ENCODE assay signal across 9 cellular contexts in the genomic region with DNA sequence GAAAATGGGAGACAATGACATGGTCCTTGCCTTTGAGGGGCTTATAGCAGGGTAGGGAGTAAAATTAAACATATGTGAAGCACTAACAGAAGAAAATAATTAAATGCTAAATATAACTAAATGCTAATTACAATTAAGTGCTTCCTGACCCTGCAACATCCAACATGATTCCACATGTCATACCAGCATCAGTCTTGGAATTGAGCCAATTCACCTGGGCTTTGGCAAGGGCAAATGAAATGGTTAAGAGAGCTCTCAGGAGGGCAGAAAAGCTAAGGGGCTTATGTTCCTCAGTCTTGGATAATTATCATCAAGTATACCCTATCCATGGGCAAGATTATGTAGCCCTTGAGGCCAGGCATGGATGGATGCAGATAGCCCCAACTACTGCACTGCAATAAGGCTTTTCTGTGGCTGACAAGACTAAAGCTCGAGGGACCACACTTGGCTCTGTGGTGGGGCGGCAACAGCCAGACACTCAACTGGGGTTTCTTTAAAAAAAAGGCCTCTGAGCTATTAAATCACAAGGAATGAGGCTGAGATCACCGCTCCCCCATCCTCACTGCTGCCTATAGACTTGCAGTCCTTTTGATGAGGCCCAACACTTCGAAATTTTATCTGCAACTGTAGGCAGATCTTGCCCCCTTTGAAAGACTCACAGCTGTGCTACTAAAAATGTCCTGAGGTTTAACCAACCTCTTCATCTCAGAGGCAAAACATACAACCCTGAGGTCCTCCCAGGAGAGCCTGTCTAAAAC. TPM values are rescaled to one million over a fixed set of nuclear protein-coding genes. Genes with fewer than 3 reads are reported as not detected.
DNase-seq lines count a peak whose midpoint lies in the region; TF ChIP-seq lines count a peak whose summit lies in the region.
"Had no signal": no experiment of that assay in that cellular context is flagged by ENCODE, and none has a peak within 500 bp of the region (broad histone marks: within the 10 kb centered on the region; RNA-seq: fewer than 3 reads in every experiment).

No MANE protein-coding gene starts in this region.

- peak overlapping the region; percentile 65 for H3K27ac Mint-ChIP-seq in glutamatergic neuron (ENCODE audit: unreplicated experiment)

- H3K4me1 Mint-ChIP-seq in glutamatergic neuron (ENCODE audit: low read depth, unreplicated experiment): peaks cover 24% of the 10 kb centered on the region

- H3K27me3 Mint-ChIP-seq in glutamatergic neuron (ENCODE audit: unreplicated experiment): peaks cover 2% of the 10 kb centered on the region

- H3K9me3 Mint-ChIP-seq in glutamatergic neuron (ENCODE audit: unreplicated experiment): peaks cover 3% of the 10 kb centered on the region

- in situ Hi-C loops in KBM-7 (cut with MboI; ENCODE audit: low pct_unique_long_range_greater_than_20kb, low sequenced_read_pairs): no loop called here

- H3K4me3 ChIP-seq in HUES64 (ENCODE audit: low read length): no peak overlapping the region
- peak overlapping the region in 3 of 8 donors; percentile 64 to 88 (median 64) for H3K4me3 ChIP-seq in spleen

- no peak for DNase-seq in glutamatergic neuron
- no peak for DNase-seq in spleen
- no peak for DNase-seq in KBM-7
- no peak for DNase-seq in CD1c-positive myeloid dendritic cell (ENCODE audit: extremely low spot score)
- no peak for DNase-seq in SKM-1 (lab: John Stamatoyannopoulos, UW; ENCODE audit: unreplicated experiment)
- DNase-seq in ecto neural progenitor cell (ENCODE audit: low spot score): no peak
- DNase-seq: MV-4-11 had no signal

- H3K9me3 ChIP-seq in HUES64 (ENCODE audit: insufficient read depth, low read depth, low read length) (no peaks in the 10 kb centered on the region), spleen (no peaks in the 10 kb centered on the region)

- H3K9ac ChIP-seq in HUES64 (ENCODE audit: low read depth, low read length): no peak overlapping the region

- TF ChIP-seq CTCF in glutamatergic neuron (IDR thresholded peaks at IDR 0.05; ENCODE audit: partially characterized antibody, unreplicated experiment) (no peak), spleen (IDR thresholded peaks at IDR 0.05 in 8 of 11, conservative IDR thresholded peaks at IDR 0.05 in 3 of 11) (no peak)

- peaks cover 34% of the 10 kb centered on the region for H3K36me3 ChIP-seq in HUES64 (ENCODE audit: insufficient read depth, low read length)
- peaks cover 0 to 47% (median 27%) of the 10 kb centered on the region in 6 donors for H3K36me3 ChIP-seq in spleen

- intact Hi-C loops in spleen (cut with DNase I; ENCODE audit: low total_unique reads): no loop called here

- 0 out of 2 replicates have a peak, but pooled peaks have one; percentile 14 for TF ChIP-seq POLR2A in Raji (IDR thresholded peaks at IDR 0.05; ENCODE audit: insufficient read depth, low read depth, low read length)
- no peak for TF ChIP-seq POLR2A in spleen (IDR thresholded peaks at IDR 0.05)

- 0 out of 2 replicates have a peak overlapping the region, but pooled peaks have one; percentile 10 for H3K27ac ChIP-seq in HUES64 (ENCODE audit: low read depth, low read length)
- peak overlapping the region; percentile 49 to 98 (median 94) for H3K27ac ChIP-seq in spleen

- no peaks in the 10 kb centered on the region for H3K36me3 Mint-ChIP-seq in glutamatergic neuron (ENCODE audit: unreplicated experiment)

- no peaks in the 10 kb centered on the region for H3K27me3 ChIP-seq in HUES64 (ENCODE audit: insufficient read depth, low read length)
- H3K27me3 ChIP-seq in spleen (replicated peaks in 1 of 7): no peaks in the 10 kb centered on the region

- 91% methylated on average over 4 of the region's 4 CpGs for WGBS in HUES64
- WGBS in spleen, 5 donors: 39 to 71% (median 64%) methylated on average over 4 of the region's 4 CpGs

- peaks cover 46% of the 10 kb centered on the region for H3K4me1 ChIP-seq in HUES64 (ENCODE audit: insufficient read depth, low read length)
- peaks cover 42 to 96% (median 72%) of the 10 kb centered on the region in 6 donors for H3K4me1 ChIP-seq in spleen

- no peak overlapping the region for H3K4me3 Mint-ChIP-seq in glutamatergic neuron (ENCODE audit: unreplicated experiment)

RNA-seq across cellular contexts. Expression of a gene that starts 39.0 kb away (rescaled TPM):
- 3.4 TPM for polyA plus RNA-seq in HUES64 (2013, experiment 1 of 2)
- 2.8 TPM for polyA plus RNA-seq in HUES64 (2013, experiment 2 of 2)
- total RNA-seq in glutamatergic neuron (ENCODE audit: unreplicated experiment) (13.1 TPM), spleen (10 to 100 TPM; 33.6 to 84.2 (median 69.8) TPM)
- 10 to 100 TPM; 13.8 to 38.2 (median 18.2) TPM for polyA plus RNA-seq in spleen

RNA-seq across cellular contexts. Expression of a gene that starts 42.6 kb away (rescaled TPM):
- 71.4 TPM for polyA plus RNA-seq in HUES64 (2013, experiment 1 of 2)
- 75.6 TPM for polyA plus RNA-seq in HUES64 (2013, experiment 2 of 2)
- total RNA-seq in glutamatergic neuron (ENCODE audit: unreplicated experiment) (207 TPM), spleen (100 to 1,000 TPM; 174 to 248 (median 203) TPM)
- 100 to 1,000 TPM in 2 of 3 donors, 10 to 100 TPM in 1; 75.5 to 164 (median 141) TPM for polyA plus RNA-seq in spleen

RNA-seq across cellular contexts. Expression of a gene that starts 42.9 kb away (rescaled TPM):
- 5.0 TPM for polyA plus RNA-seq in HUES64 (2013, experiment 1 of 2)
- polyA plus RNA-seq in HUES64 (2013, experiment 2 of 2): 6.4 TPM
- 8.3 TPM for total RNA-seq in glutamatergic neuron (ENCODE audit: unreplicated experiment)
- 10 to 100 TPM in 1 of 7 donors, 1 to 10 TPM in 6; 3.3 to 10.0 (median 5.0) TPM for total RNA-seq in spleen
- polyA plus RNA-seq in spleen: 1 to 10 TPM; 2.0 to 2.4 (median 2.2) TPM
